In the genomic region with DNA sequence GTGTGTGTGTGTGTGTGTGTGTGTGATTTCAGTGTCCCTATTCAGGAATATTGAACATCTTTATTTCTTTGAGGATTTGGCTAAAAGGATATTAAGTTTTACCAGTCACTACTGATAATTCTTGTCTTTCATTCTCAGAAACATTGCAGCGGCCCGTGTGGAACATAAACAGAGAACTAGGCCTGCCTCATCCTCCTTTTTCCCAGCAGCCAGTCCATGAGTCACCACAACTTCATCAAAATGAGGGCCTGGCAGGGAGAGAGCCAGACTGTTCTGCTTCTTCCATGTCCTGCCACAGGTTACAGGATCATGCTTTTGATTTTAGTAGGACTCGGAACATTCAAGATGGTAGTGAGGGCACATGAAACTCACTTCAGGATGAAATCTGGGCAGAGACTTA, we compare ENCODE assay signal across 23 cellular contexts. TPM values are rescaled to one million over a fixed set of nuclear protein-coding genes. Genes with fewer than 3 reads are reported as not detected.
DNase-seq lines count a peak whose midpoint lies in the region; ATAC-seq and TF ChIP-seq lines count a peak whose summit lies in the region.
"Had no signal": no experiment of that assay in that cellular context is flagged by ENCODE, and none has a peak within 500 bp of the region (broad histone marks: within the 10 kb centered on the region; RNA-seq: fewer than 3 reads in every experiment).

No MANE protein-coding gene starts in this region.

- no peak overlapping the region for H3K27ac Mint-ChIP-seq in activated CD4-positive, alpha-beta T cell treated with anti-CD3 and anti-CD28 coated beads, Interleukin-2, amount 10 ng/mL, durations not matched to agents 24 days and 14 days
- H3K27ac Mint-ChIP-seq: activated naive CD4-positive, alpha-beta T cell treated with anti-CD3 and anti-CD28 coated beads, Interleukin-2, amount 50 U/mL, for 24 hours; activated T-cell treated with anti-CD3 and anti-CD28 coated beads, Interleukin-2, amount 50 U/mL, for 72 hours; B cell; nephron; stimulated activated naive CD8-positive, alpha-beta T cell treated with anti-CD3 and anti-CD28 coated beads, Interleukin-15, Interleukin-2, amounts not matched to agents 100 ng/mL and 50 ng/mL, for 24 hours had no signal

- H3K4me1 Mint-ChIP-seq in activated CD4-positive, alpha-beta T cell treated with anti-CD3 and anti-CD28 coated beads, Interleukin-2, amount 10 ng/mL, durations not matched to agents 24 days and 14 days: no peaks in the 10 kb centered on the region
- H3K4me1 Mint-ChIP-seq: activated naive CD4-positive, alpha-beta T cell treated with anti-CD3 and anti-CD28 coated beads, Interleukin-2, amount 50 U/mL, for 24 hours; B cell; nephron had no signal

- H3K4me3 Mint-ChIP-seq in activated CD4-positive, alpha-beta T cell treated with anti-CD3 and anti-CD28 coated beads, Interleukin-2, amount 10 ng/mL, durations not matched to agents 24 days and 14 days: no peak overlapping the region
- H3K4me3 Mint-ChIP-seq: activated naive CD4-positive, alpha-beta T cell treated with anti-CD3 and anti-CD28 coated beads, Interleukin-2, amount 50 U/mL, for 24 hours; activated T-cell treated with anti-CD3 and anti-CD28 coated beads, Interleukin-2, amount 50 U/mL, for 72 hours; B cell; brain; nephron; stimulated activated naive CD8-positive, alpha-beta T cell treated with anti-CD3 and anti-CD28 coated beads, Interleukin-15, Interleukin-2, amounts not matched to agents 100 ng/mL and 50 ng/mL, for 24 hours had no signal

- H3K36me3 Mint-ChIP-seq in activated CD4-positive, alpha-beta T cell treated with anti-CD3 and anti-CD28 coated beads, Interleukin-2, amount 10 ng/mL, durations not matched to agents 24 days and 14 days (ENCODE audit: low read depth): peaks cover 63% of the 10 kb centered on the region

- TF ChIP-seq CTCF in astrocyte of the spinal cord (IDR thresholded peaks at IDR 0.05; ENCODE audit: low read depth, low read length): no peak

- peak; percentile 16 for DNase-seq in HT1080 (ENCODE audit: low read depth)
- DNase-seq in astrocyte of the spinal cord (ENCODE audit: low read depth, low spot score): peak; percentile 69
- peak; percentile 57 for DNase-seq in hepatic stellate cell (ENCODE audit: low spot score)
- no peak for DNase-seq in effector CD4-positive, alpha-beta T cell
- DNase-seq in SK-N-DZ (ENCODE audit: low spot score): no peak
- DNase-seq in activated CD4-positive, alpha-beta T cell treated with anti-CD3 and anti-CD28 coated beads, Interleukin-2, amount 10 ng/mL, durations not matched to agents 24 days and 14 days: no peak
- DNase-seq: activated CD4-positive, CD25-positive, alpha-beta regulatory T cell treated with anti-CD3 and anti-CD28 coated beads, Interleukin-2, amount 50 U/mL, for 72 hours; activated CD8-positive, alpha-beta memory T cell treated with anti-CD3 and anti-CD28 coated beads for 24 hours; activated T-cell treated with anti-CD3 and anti-CD28 coated beads, Interleukin-2, amount 50 U/mL, for 72 hours; cortex of kidney; DMS79 treated with DMSO at 0.1 percent for 48 hours; NCI-H1417; NCI-H526 treated with DMSO at 0.1 percent for 48 hours; posterior cingulate gyrus had no signal

- no peak overlapping the region for H3K4me3 ChIP-seq in astrocyte of the spinal cord (ENCODE audit: low read depth, low read length)
- H3K4me3 ChIP-seq: skin epidermis, tibial nerve had no signal

- no peaks in the 10 kb centered on the region for H3K9me3 Mint-ChIP-seq in activated CD4-positive, alpha-beta T cell treated with anti-CD3 and anti-CD28 coated beads, Interleukin-2, amount 10 ng/mL, durations not matched to agents 24 days and 14 days
- H3K9me3 Mint-ChIP-seq: activated naive CD4-positive, alpha-beta T cell treated with anti-CD3 and anti-CD28 coated beads, Interleukin-2, amount 50 U/mL, for 24 hours; activated T-cell treated with anti-CD3 and anti-CD28 coated beads, Interleukin-2, amount 50 U/mL, for 72 hours; brain; nephron; stimulated activated naive CD8-positive, alpha-beta T cell treated with anti-CD3 and anti-CD28 coated beads, Interleukin-15, Interleukin-2, amounts not matched to agents 100 ng/mL and 50 ng/mL, for 24 hours had no signal

- no peak for ATAC-seq in HG03095 (IDR thresholded peaks at IDR 0.05; ENCODE audit: unreplicated experiment)
- ATAC-seq: activated T-cell treated with anti-CD3 and anti-CD28 coated beads, Interleukin-2, amount 50 U/mL, for 72 hours; HepG2 had no signal

- intact Hi-C loops in activated CD4-positive, alpha-beta T cell treated with anti-CD3 and anti-CD28 coated beads, Interleukin-2, amount 10 ng/mL, durations not matched to agents 24 days and 14 days (cut with micrococcal nuclease): loop anchor here (10.0 kb wide), 1 partner anchor 851 kb away; a partner anchor contains a TSS

- in situ Hi-C loops in astrocyte of the spinal cord (cut with HindIII; ENCODE audit: low sequenced_read_pairs): no loop called here

- H3K27me3 Mint-ChIP-seq in activated CD4-positive, alpha-beta T cell treated with anti-CD3 and anti-CD28 coated beads, Interleukin-2, amount 10 ng/mL, durations not matched to agents 24 days and 14 days: no peaks in the 10 kb centered on the region
- H3K27me3 Mint-ChIP-seq: activated naive CD4-positive, alpha-beta T cell treated with anti-CD3 and anti-CD28 coated beads, Interleukin-2, amount 50 U/mL, for 24 hours; B cell; brain; stimulated activated naive CD8-positive, alpha-beta T cell treated with anti-CD3 and anti-CD28 coated beads, Interleukin-15, Interleukin-2, amounts not matched to agents 100 ng/mL and 50 ng/mL, for 24 hours had no signal

RNA-seq across cellular contexts. Expression of a gene that starts 50.7 kb away (rescaled TPM):
- total RNA-seq in HT1080 (2014; rRNA removed; shearing (Covaris generic)): 5.8 and 5.9 TPM in 2 replicates
- 2.8 and 4.2 TPM in 2 replicates for polyA plus RNA-seq in HT1080 (2015; cell fraction: cytosol; rRNA removed)
- polyA plus RNA-seq in HT1080 (2015; cell fraction: nucleus; rRNA removed): 17.2 and 18.1 TPM in 2 replicates
- polyA plus RNA-seq in SK-N-DZ (2014; cell fraction: cytosol; rRNA removed): 6.5 and 6.7 TPM in 2 replicates
- 14.6 and 14.9 TPM in 2 replicates for polyA plus RNA-seq in SK-N-DZ (2014; cell fraction: nucleus; rRNA removed)
- total RNA-seq in activated CD4-positive, alpha-beta T cell treated with anti-CD3 and anti-CD28 coated beads, Interleukin-2, amount 10 ng/mL, durations not matched to agents 24 days and 14 days: 11.8 and 12.7 TPM in 2 replicates

Comparison
In these comparisons a context has a peak if more than half of its experiments do, and no peak if none do; other contexts are left out.
1. DNase-seq: peak in HT1080 (single experiment), astrocyte of the spinal cord (single experiment) and hepatic stellate cell (single experiment); none in effector CD4-positive, alpha-beta T cell (single experiment), SK-N-DZ (single experiment) and activated CD4-positive, alpha-beta T cell treated with anti-CD3 and anti-CD28 coated beads, Interleukin-2, amount 10 ng/mL, durations not matched to agents 24 days and 14 days (single experiment).